1 cellular context compared by ENCODE assay signal in the genomic region with DNA sequence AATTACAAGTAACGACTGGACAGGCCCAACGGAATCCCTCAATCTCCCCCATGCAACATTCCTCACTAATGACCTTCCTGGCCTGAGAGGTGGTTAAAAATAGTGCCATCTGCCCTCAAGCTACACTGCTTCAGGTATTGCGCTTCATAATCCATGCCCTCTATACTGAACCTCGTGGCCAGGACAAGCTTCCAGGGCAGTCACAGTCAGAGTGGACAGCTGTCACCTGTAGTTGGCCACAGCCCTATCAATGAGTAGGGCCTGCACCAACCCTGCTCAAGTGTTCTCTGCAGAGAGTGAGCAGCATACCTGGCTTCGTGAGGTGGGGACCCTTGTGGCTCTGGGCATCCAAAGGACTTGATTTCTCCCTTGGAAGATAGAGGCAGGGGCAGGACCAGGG.
TF ChIP-seq lines count a peak whose summit lies in the region.

No MANE protein-coding gene starts in this region.

TF ChIP-seq in K562, 482 proteins besides CTCF, POLR2A, EP300 and RAD21:
- TF ChIP-seq ZFP30 (CRISPR knock-in tag; IDR thresholded peaks at IDR 0.05; ENCODE audit: borderline replicate concordance) (no peak), CAMTA2 (CRISPR knock-in tag; conservative IDR thresholded peaks at IDR 0.05) (no peak), SMC3 (conservative IDR thresholded peaks at IDR 0.05; ENCODE audit: insufficient read depth, low read depth, low read length) (no peak)
- TF ChIP-seq, protein P1, sequence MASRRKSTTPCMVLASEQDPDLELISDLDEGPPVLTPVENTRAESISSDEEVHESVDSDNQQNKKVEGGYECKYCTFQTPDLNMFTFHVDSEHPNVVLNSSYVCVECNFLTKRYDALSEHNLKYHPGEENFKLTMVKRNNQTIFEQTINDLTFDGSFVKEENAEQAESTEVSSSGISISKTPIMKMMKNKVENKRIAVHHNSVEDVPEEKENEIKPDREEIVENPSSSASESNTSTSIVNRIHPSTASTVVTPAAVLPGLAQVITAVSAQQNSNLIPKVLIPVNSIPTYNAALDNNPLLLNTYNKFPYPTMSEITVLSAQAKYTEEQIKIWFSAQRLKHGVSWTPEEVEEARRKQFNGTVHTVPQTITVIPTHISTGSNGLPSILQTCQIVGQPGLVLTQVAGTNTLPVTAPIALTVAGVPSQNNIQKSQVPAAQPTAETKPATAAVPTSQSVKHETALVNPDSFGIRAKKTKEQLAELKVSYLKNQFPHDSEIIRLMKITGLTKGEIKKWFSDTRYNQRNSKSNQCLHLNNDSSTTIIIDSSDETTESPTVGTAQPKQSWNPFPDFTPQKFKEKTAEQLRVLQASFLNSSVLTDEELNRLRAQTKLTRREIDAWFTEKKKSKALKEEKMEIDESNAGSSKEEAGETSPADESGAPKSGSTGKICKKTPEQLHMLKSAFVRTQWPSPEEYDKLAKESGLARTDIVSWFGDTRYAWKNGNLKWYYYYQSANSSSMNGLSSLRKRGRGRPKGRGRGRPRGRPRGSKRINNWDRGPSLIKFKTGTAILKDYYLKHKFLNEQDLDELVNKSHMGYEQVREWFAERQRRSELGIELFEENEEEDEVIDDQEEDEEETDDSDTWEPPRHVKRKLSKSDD (conservative IDR thresholded peaks at IDR 0.05; ENCODE audit: low read length): no peak
- TF ChIP-seq, protein P2, sequence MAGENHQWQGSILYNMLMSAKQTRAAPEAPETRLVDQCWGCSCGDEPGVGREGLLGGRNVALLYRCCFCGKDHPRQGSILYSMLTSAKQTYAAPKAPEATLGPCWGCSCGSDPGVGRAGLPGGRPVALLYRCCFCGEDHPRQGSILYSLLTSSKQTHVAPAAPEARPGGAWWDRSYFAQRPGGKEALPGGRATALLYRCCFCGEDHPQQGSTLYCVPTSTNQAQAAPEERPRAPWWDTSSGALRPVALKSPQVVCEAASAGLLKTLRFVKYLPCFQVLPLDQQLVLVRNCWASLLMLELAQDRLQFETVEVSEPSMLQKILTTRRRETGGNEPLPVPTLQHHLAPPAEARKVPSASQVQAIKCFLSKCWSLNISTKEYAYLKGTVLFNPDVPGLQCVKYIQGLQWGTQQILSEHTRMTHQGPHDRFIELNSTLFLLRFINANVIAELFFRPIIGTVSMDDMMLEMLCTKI (IDR thresholded peaks at IDR 0.05; ENCODE audit: partially characterized antibody): no peak
- TF ChIP-seq, protein P3, sequence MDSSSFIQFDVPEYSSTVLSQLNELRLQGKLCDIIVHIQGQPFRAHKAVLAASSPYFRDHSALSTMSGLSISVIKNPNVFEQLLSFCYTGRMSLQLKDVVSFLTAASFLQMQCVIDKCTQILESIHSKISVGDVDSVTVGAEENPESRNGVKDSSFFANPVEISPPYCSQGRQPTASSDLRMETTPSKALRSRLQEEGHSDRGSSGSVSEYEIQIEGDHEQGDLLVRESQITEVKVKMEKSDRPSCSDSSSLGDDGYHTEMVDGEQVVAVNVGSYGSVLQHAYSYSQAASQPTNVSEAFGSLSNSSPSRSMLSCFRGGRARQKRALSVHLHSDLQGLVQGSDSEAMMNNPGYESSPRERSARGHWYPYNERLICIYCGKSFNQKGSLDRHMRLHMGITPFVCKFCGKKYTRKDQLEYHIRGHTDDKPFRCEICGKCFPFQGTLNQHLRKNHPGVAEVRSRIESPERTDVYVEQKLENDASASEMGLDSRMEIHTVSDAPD (CRISPR knock-in tag; IDR thresholded peaks at IDR 0.05): no peak
